30 cellular contexts compared by ENCODE assay signal in genomic region chr2:232116839-232117238, GRCh38.
"Had no signal": no experiment of that assay in that cellular context is flagged by ENCODE, and none has a peak within 500 bp of the region (broad histone marks: within the 10 kb centered on the region; RNA-seq: fewer than 3 reads in every experiment).

No MANE protein-coding gene starts in this region.

- H3K36me3 Mint-ChIP-seq: natural killer cell treated with Interleukin-12 subunit alpha and Interleukin-12 subunit beta and Interleukin-15 and Interleukin-18, amount 100 ng/mL, for 72 hours; stimulated activated effector memory CD8-positive, alpha-beta T cell treated with anti-CD3 and anti-CD28 coated beads, Interleukin-12 subunit alpha, Interleukin-12 subunit beta, amount 100 ng/mL, for 72 hours had no signal

- DNase-seq: dermis blood vessel endothelial cell; effector memory CD4-positive, alpha-beta T cell; foreskin keratinocyte; glutamatergic neuron; heart right ventricle; hippocampal formation; left cardiac atrium; left lung; mucosa of descending colon; naive B cell; pancreas; retina; stimulated activated CD4-positive, alpha-beta T cell treated with anti-CD3 and anti-CD28 coated beads, Interleukin-12 subunit alpha, Interleukin-12 subunit beta, amount 100 ng/mL, for 4 hours; stimulated activated CD4-positive, alpha-beta T cell treated with anti-CD3 and anti-CD28 coated beads, Interleukin-1b, Interleukin-23, amount 100 ng/mL, for 48 hours; stimulated activated CD4-positive, alpha-beta T cell treated with anti-CD3 and anti-CD28 coated beads, Interleukin-4, amount 100 ng/mL, for 24 hours; stimulated activated naive CD8-positive, alpha-beta T cell treated with anti-CD3 and anti-CD28 coated beads, Interleukin-15, Interleukin-2, amounts not matched to agents 100 U/mL and 50 U/mL, for 24 hours; substantia nigra; upper lobe of right lung; uterus had no signal

- H3K27ac Mint-ChIP-seq: mesothelial cell of epicardium; natural killer cell treated with Interleukin-12 subunit alpha and Interleukin-12 subunit beta and Interleukin-15 and Interleukin-18, amount 100 ng/mL, for 72 hours had no signal

- H3K4me1 ChIP-seq: esophagus muscularis mucosa, foreskin keratinocyte, left lung, pancreas, tibial nerve, upper lobe of right lung, uterus had no signal

- H3K4me3 Mint-ChIP-seq: mesothelial cell of epicardium; naive B cell; natural killer cell treated with Interleukin-12 subunit alpha and Interleukin-12 subunit beta and Interleukin-15 and Interleukin-18, amount 100 ng/mL, for 72 hours; neural crest cell; stimulated activated effector memory CD8-positive, alpha-beta T cell treated with anti-CD3 and anti-CD28 coated beads, Interleukin-12 subunit alpha, Interleukin-12 subunit beta, amount 100 ng/mL, for 72 hours had no signal

- H3K27me3 Mint-ChIP-seq: naive B cell; natural killer cell treated with Interleukin-12 subunit alpha and Interleukin-12 subunit beta and Interleukin-15 and Interleukin-18, amount 100 ng/mL, for 72 hours had no signal

- H3K27ac ChIP-seq: coronary artery, esophagus muscularis mucosa, foreskin keratinocyte, heart right ventricle, left lung, neutrophil, pancreas, thoracic aorta, tibial nerve, upper lobe of right lung, uterus had no signal

- H3K27me3 ChIP-seq: esophagus muscularis mucosa, foreskin keratinocyte, heart right ventricle, left lung, neutrophil, pancreas, tibial nerve, upper lobe of right lung, uterus had no signal

- H3K9me3 ChIP-seq: esophagus muscularis mucosa, heart right ventricle, left lung, mucosa of descending colon, neutrophil, pancreas, thoracic aorta, upper lobe of right lung, uterus had no signal

- ATAC-seq: foreskin keratinocyte; heart right ventricle; left cardiac atrium; left lung; mucosa of descending colon; natural killer cell treated with Interleukin-12 subunit alpha and Interleukin-12 subunit beta and Interleukin-15 and Interleukin-18, amount 100 ng/mL, for 72 hours; pancreas; sciatic nerve; stimulated activated effector memory CD8-positive, alpha-beta T cell treated with anti-CD3 and anti-CD28 coated beads, Interleukin-12 subunit alpha, Interleukin-12 subunit beta, amount 100 ng/mL, for 72 hours; upper lobe of right lung had no signal

- H3K9me3 Mint-ChIP-seq: natural killer cell treated with Interleukin-12 subunit alpha and Interleukin-12 subunit beta and Interleukin-15 and Interleukin-18, amount 100 ng/mL, for 72 hours; stimulated activated effector memory CD8-positive, alpha-beta T cell treated with anti-CD3 and anti-CD28 coated beads, Interleukin-12 subunit alpha, Interleukin-12 subunit beta, amount 100 ng/mL, for 72 hours had no signal

- H3K36me3 ChIP-seq: heart right ventricle, left lung, neutrophil, pancreas, thoracic aorta, upper lobe of right lung, uterus had no signal

- H3K4me2 ChIP-seq: smooth muscle cell had no signal

- H3K4me3 ChIP-seq: coronary artery, esophagus muscularis mucosa, heart right ventricle, left lung, mucosa of descending colon, pancreas, smooth muscle cell, thoracic aorta, tibial nerve, upper lobe of right lung, uterus had no signal
